In genomic region chr5:62190931-62191330, GRCh38 we compare ENCODE assay signal across 34 cellular contexts.
DNase-seq lines count a peak whose midpoint lies in the region; ATAC-seq, FAIRE-seq and TF ChIP-seq lines count a peak whose summit lies in the region.
"Had no signal": no experiment of that assay in that cellular context is flagged by ENCODE, and none has a peak within 500 bp of the region (broad histone marks: within the 10 kb centered on the region; RNA-seq: fewer than 3 reads in every experiment).

No MANE protein-coding gene starts in this region.

- H2AFZ ChIP-seq in HepG2 (ENCODE audit: low read length) (no peak overlapping the region), IMR-90 (replicated peaks; ENCODE audit: low read length, poor library complexity) (no peak overlapping the region), K562 (ENCODE audit: low read depth, low read length) (no peak overlapping the region)

- no peak overlapping the region for H3K4ac ChIP-seq in IMR-90 (ENCODE audit: low read depth, low read length)

- H2BK20ac ChIP-seq in IMR-90 (ENCODE audit: low read depth, low read length): no peak overlapping the region

- TF ChIP-seq CTCF in HepG2 (CRISPR knock-in tag; IDR thresholded peaks at IDR 0.05) (no peak), right lobe of liver (IDR thresholded peaks at IDR 0.05) (no peak), A549 (IDR thresholded peaks at IDR 0.05) (no peak), IMR-90 (conservative IDR thresholded peaks at IDR 0.05; ENCODE audit: low read depth, low read length) (no peak), K562 (IDR thresholded peaks at IDR 0.05 in 2 of 3, conservative IDR thresholded peaks at IDR 0.05 in 1 of 3; ENCODE audit: insufficient read depth in 2 of 3, low read depth in 1 of 3, low read length in 3 of 3) (no peak)

- no peak overlapping the region for H2BK120ac ChIP-seq in IMR-90 (ENCODE audit: low read depth, low read length)

- no peak overlapping the region for H2BK15ac ChIP-seq in IMR-90 (ENCODE audit: low read depth, low read length)

- no peaks in the 10 kb centered on the region for H3K9me1 ChIP-seq in IMR-90 (ENCODE audit: insufficient read depth, low read length)
- H3K9me1 ChIP-seq in K562 (ENCODE audit: control insufficient read depth, insufficient read depth, low read length): no peaks in the 10 kb centered on the region

- CTCF ChIA-PET in HepG2 (lab: Yijun Ruan, JAX; ENCODE audit: low intra/inter-chr PET ratio, low total read pairs) (no interaction called here), A549 (lab: Yijun Ruan, JAX) (interaction anchor here (0.6 kb wide), 1 partner anchor 1080 kb away, joined by 4 read pairs; no protein-coding TSS in a partner anchor), IMR-90 (lab: Yijun Ruan, JAX) (no interaction called here), K562 (lab: Yijun Ruan, JAX; ENCODE audit: low intra/inter-chr PET ratio) (no interaction called here)

- no peak for FAIRE-seq in HepG2 (lab: Jason Lieb, UNC)
- no peak for FAIRE-seq in A549 (lab: Jason Lieb, UNC)
- FAIRE-seq in K562 (lab: Jason Lieb, UNC): no peak
- FAIRE-seq in GM12891 (lab: Jason Lieb, UNC): no peak
- FAIRE-seq: A204.1, D721Med had no signal

- H3K9me3 ChIP-seq in HepG2 (ENCODE audit: low read length) (peaks cover 9% of the 10 kb centered on the region; the same call in 1 of the 2 replicates), right lobe of liver (no peaks in the 10 kb centered on the region), A549 (peaks cover 13% of the 10 kb centered on the region; the same call in 1 of the 3 replicates), IMR-90 (ENCODE audit: control insufficient read depth, insufficient read depth, low read length) (no peaks in the 10 kb centered on the region), K562 (replicated peaks; ENCODE audit: control insufficient read depth, insufficient read depth, low read depth, low read length) (no peaks in the 10 kb centered on the region)
- H3K9me3 ChIP-seq: BE2C had no signal

- no peaks in the 10 kb centered on the region for H3K36me3 ChIP-seq in HepG2 (replicated peaks in 1 of 2; ENCODE audit: control insufficient read depth in 1 of 2, insufficient read depth in 2 of 2, low read length in 2 of 2)
- no peaks in the 10 kb centered on the region for H3K36me3 ChIP-seq in right lobe of liver
- H3K36me3 ChIP-seq in IMR-90 (ENCODE audit: control insufficient read depth, insufficient read depth, low read length): no peaks in the 10 kb centered on the region
- no peaks in the 10 kb centered on the region for H3K36me3 ChIP-seq in K562 (ENCODE audit: control insufficient read depth, insufficient read depth, low read length)
- H3K36me3 ChIP-seq: BE2C; BLaER1 treated with 17β-estradiol and CSF1 and Interleukin-3, amounts not matched to agents 10 nM and 100 nM had no signal

- H2BK5ac ChIP-seq in IMR-90 (ENCODE audit: low read depth, low read length, poor library complexity, severe bottlenecking): no peak overlapping the region

- H3K56ac ChIP-seq in IMR-90 (ENCODE audit: extremely low read depth, insufficient read depth, low read length): no peak overlapping the region

- H3K9ac ChIP-seq in HepG2 (ENCODE audit: insufficient read depth, low read depth, low read length) (no peak overlapping the region), IMR-90 (ENCODE audit: low read depth, low read length) (no peak overlapping the region), K562 (ENCODE audit: insufficient read depth in 1 of 2, low read depth in 2 of 2, low read length in 2 of 2) (no peak overlapping the region)
- H3K9ac ChIP-seq: BLaER1; BLaER1 treated with 17β-estradiol and CSF1 and Interleukin-3, amounts not matched to agents 10 nM and 100 nM had no signal

- TF ChIP-seq POLR2A in HepG2 (IDR thresholded peaks at IDR 0.05; ENCODE audit: insufficient read depth in 1 of 2, low read depth in 2 of 2, low read length in 2 of 2) (no peak), right lobe of liver (IDR thresholded peaks at IDR 0.05) (no peak), A549 (IDR thresholded peaks at IDR 0.05; ENCODE audit: low read length) (no peak), IMR-90 (IDR thresholded peaks at IDR 0.05; ENCODE audit: low read depth, low read length) (no peak), K562 (conservative IDR thresholded peaks at IDR 0.05) (no peak), GM12891 (IDR thresholded peaks at IDR 0.05; ENCODE audit: low read depth, low read length) (no peak)

- H3K14ac ChIP-seq in IMR-90 (replicated peaks; ENCODE audit: low read depth, low read length): no peak overlapping the region

- ATAC-seq in HepG2 (no peak), right lobe of liver (no peak), A549 (no peak), IMR-90 (ENCODE audit: low read depth) (no peak), K562 (no peak), HG02852 (IDR thresholded peaks at IDR 0.05; ENCODE audit: unreplicated experiment) (no peak)
- ATAC-seq: CD8-positive, alpha-beta T cell had no signal

- TF ChIP-seq RAD21 in HepG2 (CRISPR knock-in tag; IDR thresholded peaks at IDR 0.05) (no peak), A549 (conservative IDR thresholded peaks at IDR 0.05 in 1 of 2, IDR thresholded peaks at IDR 0.05 in 1 of 2) (no peak), IMR-90 (IDR thresholded peaks at IDR 0.05; ENCODE audit: low read length) (no peak), K562 (CRISPR knock-in tag; conservative IDR thresholded peaks at IDR 0.05 in 1 of 2, IDR thresholded peaks at IDR 0.05 in 1 of 2) (no peak)

- dilution Hi-C loops in IMR-90 (cut with HindIII; ENCODE audit: low sequenced_read_pairs, unreplicated experiment): no loop called here

- DNase-seq in HepG2 (ENCODE audit: low spot score): no peak
- no peak for DNase-seq in right lobe of liver
- DNase-seq in A549 (ENCODE audit: low read depth in 1 of 2, low spot score in 1 of 2): no peak
- DNase-seq in IMR-90: no peak
- DNase-seq in K562 (ENCODE audit: extremely low read depth in 1 of 4, low spot score in 3 of 4): no peak
- no peak for DNase-seq in activated CD4-positive, CD25-positive, alpha-beta regulatory T cell (lab: John Stamatoyannopoulos, UW)
- DNase-seq in GM12891 (ENCODE audit: insufficient read length, low spot score): no peak
- DNase-seq: 8988T; ACHN; AML-193; BE2C; C1 segment of cervical spinal cord; Caco-2; Calu3; CD4-positive, alpha-beta memory T cell; CD4-positive, alpha-beta T cell; CD4-positive, CD25-positive, alpha-beta regulatory T cell; CD8-positive, alpha-beta memory T cell; CD8-positive, alpha-beta T cell; COR-L47; DMS 273 treated with DMSO at 0.1 percent for 48 hours; DMS153; DMS53; DMS79; DMS79 treated with DMSO at 0.1 percent for 48 hours; DND-41; EL had no signal

- POLR2A ChIA-PET in HepG2 (lab: Yijun Ruan, JAX) (no interaction called here), A549 (lab: Yijun Ruan, JAX) (no interaction called here), IMR-90 (lab: Charles Lee; ENCODE audit: unreplicated experiment) (no interaction called here), K562 (lab: Yijun Ruan, JAX) (interaction anchor here (0.6 kb wide), 1 partner anchor 89 kb away, joined by 3 read pairs; no protein-coding TSS in a partner anchor)

- TF ChIP-seq EP300 in HepG2 (IDR thresholded peaks at IDR 0.05; ENCODE audit: low read depth in 2 of 2, low read length in 2 of 2): no peak
- no peak for TF ChIP-seq EP300 in HepG2 (CRISPR knock-in tag; IDR thresholded peaks at IDR 0.05; ENCODE audit: borderline replicate concordance)
- TF ChIP-seq EP300 in A549 (IDR thresholded peaks at IDR 0.05): no peak
- TF ChIP-seq EP300 in K562 (IDR thresholded peaks at IDR 0.05; ENCODE audit: low read length): no peak

- no peaks in the 10 kb centered on the region for H3K79me1 ChIP-seq in IMR-90 (ENCODE audit: low read depth in 1 of 2, low read length in 2 of 2)

- H3K4me2 ChIP-seq in HepG2 (ENCODE audit: low read depth, low read length): no peak overlapping the region
- H3K4me2 ChIP-seq in A549: no peak overlapping the region
- no peak overlapping the region for H3K4me2 ChIP-seq in IMR-90 (ENCODE audit: low read depth, low read length)
- no peak overlapping the region for H3K4me2 ChIP-seq in K562 (ENCODE audit: insufficient read depth, low read length)
- H3K4me2 ChIP-seq: BLaER1; BLaER1 treated with 17β-estradiol and CSF1 and Interleukin-3, amounts not matched to agents 10 nM and 100 nM had no signal

- BruUV-seq in HepG2 (replicated peaks; lab: Mats Ljungman, UMichigan): no TSS peak
- BruUV-seq in IMR-90 (replicated peaks; lab: Mats Ljungman, UMichigan): no TSS peak
- BruUV-seq in K562 (replicated peaks; lab: Mats Ljungman, UMichigan): no TSS peak

- 0% methylated on average over 1 of the region's 1 CpG for WGBS in HepG2 (ENCODE audit: low lambda C conversion rate)
- 0% methylated on average over 1 of the region's 1 CpG for WGBS in right lobe of liver (ENCODE audit: insufficient coverage, low coverage, low lambda C conversion rate, missing lambda C conversion rate)
- WGBS in A549 (ENCODE audit: missing lambda C conversion rate): 0% methylated on average over 1 of the region's 1 CpG
- WGBS in IMR-90 (ENCODE audit: extremely low coverage in 2 of 2, insufficient read length in 1 of 2), 2 experiments: no CpG with 5 or more reads among the region's 1 CpG
- 0% methylated on average over 1 of the region's 1 CpG for WGBS in K562 (ENCODE audit: insufficient coverage, low coverage, missing lambda C conversion rate)

- H4K8ac ChIP-seq in IMR-90 (ENCODE audit: low read depth in 2 of 2, low read length in 2 of 2): no peak overlapping the region

- no peak overlapping the region for H3K18ac ChIP-seq in IMR-90 (ENCODE audit: low read depth, low read length)

- intact Hi-C loops in HepG2 (cut with micrococcal nuclease; ENCODE audit: unreplicated experiment): no loop called here
- intact Hi-C loops in right lobe of liver (cut with DNase I): no loop called here
- intact Hi-C loops in IMR-90 (cut with micrococcal nuclease): no loop called here
- intact Hi-C loops in K562 (cut with micrococcal nuclease): no loop called here

- H3K23ac ChIP-seq in IMR-90 (ENCODE audit: low read depth, low read length): no peak overlapping the region

- H3K27ac ChIP-seq in HepG2 (ENCODE audit: extremely low read length, insufficient read depth, low read length) (no peak overlapping the region), right lobe of liver (no peak overlapping the region), A549 (no peak overlapping the region), IMR-90 (ENCODE audit: insufficient read depth, low read length) (no peak overlapping the region), K562 (ENCODE audit: extremely low read depth, low read depth, low read length) (no peak overlapping the region)
- H3K27ac ChIP-seq: 22Rv1; BLaER1; BLaER1 treated with 17β-estradiol and CSF1 and Interleukin-3, amounts not matched to agents 10 nM and 100 nM; C4-2B had no signal

- no peaks in the 10 kb centered on the region for H4K20me1 ChIP-seq in HepG2 (ENCODE audit: insufficient read depth, low read length)
- no peaks in the 10 kb centered on the region for H4K20me1 ChIP-seq in IMR-90 (ENCODE audit: insufficient read depth, low read length)
- H4K20me1 ChIP-seq in K562 (replicated peaks; ENCODE audit: control insufficient read depth, insufficient read depth, low read length): no peaks in the 10 kb centered on the region
- H4K20me1 ChIP-seq: BLaER1; BLaER1 treated with 17β-estradiol and CSF1 and Interleukin-3, amounts not matched to agents 10 nM and 100 nM had no signal

- no peaks in the 10 kb centered on the region for H3K79me2 ChIP-seq in HepG2 (ENCODE audit: insufficient read depth, low read length)
- H3K79me2 ChIP-seq in K562 (ENCODE audit: control insufficient read depth, insufficient read depth, low read length): no peaks in the 10 kb centered on the region

- no peaks in the 10 kb centered on the region; a peak in 1 of 5 replicates for H3K27me3 ChIP-seq in HepG2 (ENCODE audit: control insufficient read depth in 1 of 2, insufficient read depth in 2 of 2, low read length in 2 of 2)
- no peaks in the 10 kb centered on the region for H3K27me3 ChIP-seq in right lobe of liver
- H3K27me3 ChIP-seq in IMR-90 (ENCODE audit: control insufficient read depth, insufficient read depth, low read length): no peaks in the 10 kb centered on the region
- no peaks in the 10 kb centered on the region for H3K27me3 ChIP-seq in K562 (ENCODE audit: control insufficient read depth in 2 of 2, insufficient read depth in 2 of 2, low read length in 2 of 2)
- H3K27me3 ChIP-seq: BE2C; BLaER1; BLaER1 treated with 17β-estradiol and CSF1 and Interleukin-3, amounts not matched to agents 10 nM and 100 nM had no signal

- no peaks in the 10 kb centered on the region for H3K4me1 ChIP-seq in HepG2 (ENCODE audit: insufficient read depth, low read length)
- no peaks in the 10 kb centered on the region for H3K4me1 ChIP-seq in right lobe of liver
- H3K4me1 ChIP-seq in A549: no peaks in the 10 kb centered on the region
- H3K4me1 ChIP-seq in IMR-90 (ENCODE audit: control insufficient read depth, insufficient read depth, low read length): no peaks in the 10 kb centered on the region
- no peaks in the 10 kb centered on the region for H3K4me1 ChIP-seq in K562 (replicated peaks in 1 of 2; ENCODE audit: control insufficient read depth in 2 of 2, insufficient read depth in 2 of 2, low read length in 2 of 2)
- H3K4me1 ChIP-seq: BE2C, BLaER1, Caco-2 had no signal

- H2AK9ac ChIP-seq in IMR-90 (replicated peaks; ENCODE audit: low read depth, low read length, poor library complexity): no peak overlapping the region

- H3K4me3 ChIP-seq in HepG2 (replicated peaks in 1 of 3; ENCODE audit: insufficient read depth in 1 of 3, low read depth in 2 of 3, low read length in 3 of 3) (no peak overlapping the region), right lobe of liver (no peak overlapping the region), A549 (no peak overlapping the region), IMR-90 (ENCODE audit: insufficient read depth, low read depth, low read length) (no peak overlapping the region), K562 (no peak overlapping the region)
- H3K4me3 ChIP-seq: BLaER1; BLaER1 treated with 17β-estradiol and CSF1 and Interleukin-3, amounts not matched to agents 10 nM and 100 nM had no signal

- no peak overlapping the region for H4K5ac ChIP-seq in IMR-90 (ENCODE audit: low read depth, low read length)

- in situ Hi-C loops in HepG2 (cut with HindIII; ENCODE audit: extremely low pct_ligation_motif_present, low pct_unique_long_range_greater_than_20kb): no loop called here
- in situ Hi-C loops in IMR-90 (cut with MboI; ENCODE audit: low sequenced_read_pairs): no loop called here
- in situ Hi-C loops in K562 (cut with MboI): loop anchor here (25.0 kb wide), 1 partner anchor 596 kb away; no protein-coding TSS in a partner anchor

- no peak overlapping the region for H4K91ac ChIP-seq in IMR-90 (ENCODE audit: insufficient read depth, low read depth, low read length)

- no peak overlapping the region for H2AK5ac ChIP-seq in IMR-90 (ENCODE audit: low read depth, low read length)

Comparison
In these comparisons a context has a peak if more than half of its experiments do, and no peak if none do; other contexts are left out.
1. Of the 241 proteins assayed by ChIP-seq in both HepG2 and K562: peak only in HepG2: none; only in K562: none; in both: MAFF and MAFK; in neither: 239.